ENCODE assay signal across 6 cellular contexts in genomic region chr6:4191271-4191721, GRCh38.
"Had no signal": no experiment of that assay in that cellular context is flagged by ENCODE, and none has a peak within 500 bp of the region (broad histone marks: within the 10 kb centered on the region; RNA-seq: fewer than 3 reads in every experiment).

No MANE protein-coding gene starts in this region.

- H3K9ac ChIP-seq: KMS-11 had no signal

- H3K4me2 ChIP-seq: KMS-11 had no signal

- H3K27ac ChIP-seq: HL-60, KMS-11 had no signal

- H3K4me3 ChIP-seq: K562 had no signal

- DNase-seq: IMR-90, KBM-7, KG1 had no signal

- ATAC-seq: K562 had no signal
